In the genomic region with DNA sequence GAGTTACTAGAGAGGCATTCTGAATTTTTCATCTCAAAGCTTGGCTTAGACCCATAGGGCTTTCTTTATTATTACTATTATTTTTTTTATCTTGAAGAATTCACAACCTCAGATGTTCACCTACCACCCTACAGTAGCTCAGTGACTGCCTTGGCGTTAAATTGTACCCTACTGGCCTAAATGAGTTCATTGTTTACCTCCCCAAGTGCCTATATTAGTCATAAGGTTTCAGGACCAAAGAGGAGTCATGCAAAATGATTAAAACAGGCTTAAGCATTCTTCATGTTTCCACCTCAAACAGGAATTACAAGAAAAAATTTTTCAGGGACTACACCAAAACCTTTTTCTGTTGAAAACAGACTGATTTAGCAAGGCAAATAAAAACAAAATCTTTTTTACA, we compare ENCODE assay signal across 27 cellular contexts.
"Had no signal": no experiment of that assay in that cellular context is flagged by ENCODE, and none has a peak within 500 bp of the region (broad histone marks: within the 10 kb centered on the region; RNA-seq: fewer than 3 reads in every experiment).

No MANE protein-coding gene starts in this region.

- H3K4me1 ChIP-seq: adrenal gland, breast epithelium, SJCRH30 had no signal

- H3K27ac ChIP-seq: adrenal gland, breast epithelium, SJCRH30 had no signal

- ATAC-seq: activated CD4-positive, CD25-positive, alpha-beta regulatory T cell treated with anti-CD3 and anti-CD28 coated beads, Interleukin-2, amount 50 U/mL, for 24 hours; activated CD8-positive, alpha-beta T cell treated with anti-CD3 and anti-CD28 coated beads, Interleukin-2, amount 10 ng/mL, durations not matched to agents 7 days and 5 days; Panc1; SK-N-SH treated with all-trans-retinoic acid at 6 μM for 48 hours had no signal

- H3K36me3 ChIP-seq: adrenal gland, breast epithelium, SJCRH30 had no signal

- H3K9me3 ChIP-seq: adrenal gland, SJCRH30 had no signal

- H3K4me3 ChIP-seq: adrenal gland, breast epithelium, SJCRH30 had no signal

- DNase-seq: activated CD4-positive, alpha-beta T cell treated with anti-CD3 and anti-CD28 coated beads for 4 hours; activated CD4-positive, alpha-beta T cell treated with anti-CD3 and anti-CD28 coated beads, Interleukin-2, amount 50 U/mL, for 4 hours; activated CD8-positive, alpha-beta memory T cell treated with anti-CD3 and anti-CD28 coated beads, Interleukin-2, amount 50 U/mL, for 48 hours; activated CD8-positive, alpha-beta T cell treated with anti-CD3 and anti-CD28 coated beads, Interleukin-2, amount 10 ng/mL, durations not matched to agents 7 days and 5 days; activated naive CD4-positive, alpha-beta T cell treated with anti-CD3 and anti-CD28 coated beads, Interleukin-2, amount 50 U/mL, for 16 hours; activated naive CD8-positive, alpha-beta T cell treated with anti-CD3 and anti-CD28 coated beads, Interleukin-2, amount 10 ng/mL, durations not matched to agents 7 days and 5 days; activated T-cell treated with anti-CD3 and anti-CD28 coated beads, Interleukin-2, amount 50 U/mL, for 1 hour; adrenal gland; aorta; central memory CD4-positive, alpha-beta T cell; Kasumi-1; NCI-H1092; NCI-H1417; NCI-H1930; NCI-H2171; NCI-H2227 treated with DMSO at 0.1 percent for 48 hours; NCI-H446 treated with DMSO at 0.1 percent for 48 hours; NCI-H524 treated with DMSO at 0.1 percent for 48 hours; NCI-H774; Right ventricle myocardium superior; RPMI8226; SJCRH30; SW 1271 had no signal

- H3K4me1 Mint-ChIP-seq: activated naive CD8-positive, alpha-beta T cell treated with anti-CD3 and anti-CD28 coated beads, Interleukin-2, amount 10 ng/mL, durations not matched to agents 7 days and 5 days had no signal

- H3K4me3 Mint-ChIP-seq: activated CD8-positive, alpha-beta T cell treated with anti-CD3 and anti-CD28 coated beads, Interleukin-2, amount 10 ng/mL, durations not matched to agents 7 days and 5 days; activated naive CD8-positive, alpha-beta T cell treated with anti-CD3 and anti-CD28 coated beads, Interleukin-2, amount 10 ng/mL, durations not matched to agents 7 days and 5 days had no signal

- H3K27ac Mint-ChIP-seq: activated CD8-positive, alpha-beta T cell treated with anti-CD3 and anti-CD28 coated beads, Interleukin-2, amount 10 ng/mL, durations not matched to agents 7 days and 5 days; activated naive CD8-positive, alpha-beta T cell treated with anti-CD3 and anti-CD28 coated beads, Interleukin-2, amount 10 ng/mL, durations not matched to agents 7 days and 5 days had no signal

- H3K36me3 Mint-ChIP-seq: activated naive CD8-positive, alpha-beta T cell treated with anti-CD3 and anti-CD28 coated beads, Interleukin-2, amount 10 ng/mL, durations not matched to agents 7 days and 5 days had no signal

- H3K27me3 ChIP-seq: adrenal gland, breast epithelium, SJCRH30 had no signal

- H3K27me3 Mint-ChIP-seq: activated naive CD8-positive, alpha-beta T cell treated with anti-CD3 and anti-CD28 coated beads, Interleukin-2, amount 10 ng/mL, durations not matched to agents 7 days and 5 days had no signal
